Comparison of ENCODE assay signal across 8 cellular contexts in genomic region chr15:101206173-101206572, GRCh38. TPM values are rescaled to one million over a fixed set of nuclear protein-coding genes. Genes with fewer than 3 reads are reported as not detected.
DNase-seq lines count a peak whose midpoint lies in the region; ATAC-seq and TF ChIP-seq lines count a peak whose summit lies in the region.

No MANE protein-coding gene starts in this region.

- peak overlapping the region; percentile 61 for H3K27ac ChIP-seq in foreskin keratinocyte

- DNase-seq in Jurkat, Clone E6-1 (ENCODE audit: low read depth, low spot score) = peak; percentile 48
- DNase-seq in activated T-cell treated with anti-CD3 and anti-CD28 coated beads for 1 hour (ENCODE audit: low read depth) (peak; percentile 45), foreskin keratinocyte (peak; percentile 17 to 38), cortex of kidney (lab: John Stamatoyannopoulos, UW) (no peak), NCI-H1417 (lab: John Stamatoyannopoulos, UW) (no peak)
- peak; percentile 66 to 77 for DNase-seq in stimulated activated CD8-positive, alpha-beta memory T cell treated with anti-CD3 and anti-CD28 coated beads, Interleukin-2, amount 100 ng/mL, for 48 hours (ENCODE audit: low read depth in 2 of 2)

- no peak for TF ChIP-seq CTCF in foreskin keratinocyte (conservative IDR thresholded peaks at IDR 0.05)

- H3K4me3 ChIP-seq in Jurkat, Clone E6-1 (ENCODE audit: low read length) = peak overlapping the region; percentile 2

- H3K27me3 ChIP-seq in foreskin keratinocyte = no peaks in the 10 kb centered on the region

- peaks cover 14% of the 10 kb centered on the region for H3K4me1 ChIP-seq in foreskin keratinocyte

- ATAC-seq in foreskin keratinocyte (peak; percentile 60), GM19463 (IDR thresholded peaks at IDR 0.05; ENCODE audit: unreplicated experiment) (no peak), HG03095 (IDR thresholded peaks at IDR 0.05; ENCODE audit: unreplicated experiment) (no peak)

RNA-seq across cellular contexts. Expression of gene CHSY1, which starts 45.7 kb away (rescaled TPM):
- polyA plus RNA-seq in Jurkat, Clone E6-1 (2012; ENCODE audit: insufficient read depth, insufficient read length) = 22.0 TPM
- total RNA-seq in foreskin keratinocyte = 31.1 and 33.2 TPM in 2 replicates
- polyA plus RNA-seq in foreskin keratinocyte = 9.2 and 11.8 TPM in 2 replicates

Comparison
In these comparisons a context has a peak if more than half of its experiments do, and no peak if none do; other contexts are left out.
1. DNase-seq: peak in Jurkat, Clone E6-1 (single experiment), activated T-cell treated with anti-CD3 and anti-CD28 coated beads for 1 hour (single experiment), foreskin keratinocyte (2 of 2) and stimulated activated CD8-positive, alpha-beta memory T cell treated with anti-CD3 and anti-CD28 coated beads, Interleukin-2, amount 100 ng/mL, for 48 hours (2 of 2); none in cortex of kidney (single experiment) and NCI-H1417 (0 of 3).